ENCODE assay signal across 13 cellular contexts in genomic region chr7:150945853-150946825, GRCh38. TPM values are rescaled to one million over a fixed set of nuclear protein-coding genes. Genes with fewer than 3 reads are reported as not detected.
A peak's percentile ranks its signal among the peaks of the same experiment; 100 is the strongest.
DNase-seq lines count a peak whose midpoint lies in the region; ATAC-seq, FAIRE-seq and TF ChIP-seq lines count a peak whose summit lies in the region.
"Had no signal": no experiment of that assay in that cellular context is flagged by ENCODE, and none has a peak within 500 bp of the region (broad histone marks: within the 10 kb centered on the region; RNA-seq: fewer than 3 reads in every experiment).

No MANE protein-coding gene starts in this region.

- H2AFZ ChIP-seq in hepatocyte = no peak overlapping the region

- no peak for ATAC-seq in GM18498 (IDR thresholded peaks at IDR 0.05; ENCODE audit: unreplicated experiment)
- ATAC-seq: GM12878 had no signal

- no peak overlapping the region for H3K4me3 ChIP-seq in hepatocyte
- H3K4me3 ChIP-seq: GM12878 had no signal

- 88% methylated on average over 27 of the region's 29 CpGs for WGBS in hepatocyte (ENCODE audit: low lambda C conversion rate, missing lambda C conversion rate)

- H3K27me3 ChIP-seq in hepatocyte = no peaks in the 10 kb centered on the region

- DNase-seq in DMS 273 treated with DMSO at 0.1 percent for 48 hours (lab: John Stamatoyannopoulos, UW) = peak; percentile 82
- peak; percentile 60 for DNase-seq in astrocyte of the hippocampus (ENCODE audit: low read depth, low spot score)
- peak; percentile 17 for DNase-seq in hepatocyte (ENCODE audit: low spot score)
- DNase-seq in pons (ENCODE audit: low spot score) = peak; percentile 29
- no peak for DNase-seq in GM19239 (ENCODE audit: insufficient read length, low spot score)
- no peak for DNase-seq in stimulated activated CD4-positive, alpha-beta T cell treated with anti-CD3 and anti-CD28 coated beads, Interleukin-4, amount 100 ng/mL, for 1 hour
- DNase-seq in HuH-7 (ENCODE audit: low spot score) = no peak
- DNase-seq: activated CD4-positive, alpha-beta T cell treated with anti-CD3 and anti-CD28 coated beads for 4 hours; amniotic stem cell; NCI-H1092 had no signal

- no peak for FAIRE-seq in GM19239 (lab: Jason Lieb, UNC)
- FAIRE-seq: GM12878 had no signal

- no peaks in the 10 kb centered on the region for H3K9me2 ChIP-seq in hepatocyte (replicated peaks; ENCODE audit: insufficient read depth)

- peak overlapping the region; percentile 29 for H3K4me2 ChIP-seq in hepatocyte

- no peaks in the 10 kb centered on the region for H3K79me2 ChIP-seq in hepatocyte

- no peak for TF ChIP-seq CTCF in hepatocyte (IDR thresholded peaks at IDR 0.05; ENCODE audit: poor library complexity)

- peaks cover 19% of the 10 kb centered on the region for H3K4me1 ChIP-seq in hepatocyte (ENCODE audit: insufficient read depth)

- H3K9me3 ChIP-seq in hepatocyte (ENCODE audit: low read depth) = no peaks in the 10 kb centered on the region

- H3K27ac ChIP-seq in hepatocyte = peak overlapping the region; percentile 45

- H4K20me1 ChIP-seq in hepatocyte (ENCODE audit: insufficient read depth, poor library complexity, severe bottlenecking) = no peaks in the 10 kb centered on the region

- H3K36me3 ChIP-seq in hepatocyte (replicated peaks; ENCODE audit: insufficient read depth, low read depth) = no peaks in the 10 kb centered on the region

RNA-seq across cellular contexts. Expression of gene KCNH2, which starts 32.0 kb away (rescaled TPM):
- total RNA-seq in hepatocyte = 8.4 and 9.4 TPM in 2 replicates
- 9.1 and 11.3 TPM in 2 replicates for polyA plus RNA-seq in hepatocyte
- total RNA-seq: RPMI7951 had no signal

RNA-seq across cellular contexts. Expression of gene NOS3, which starts 44.7 kb away (rescaled TPM):
- 8.1 and 9.8 TPM in 2 replicates for total RNA-seq in hepatocyte
- polyA plus RNA-seq in hepatocyte = 15.3 and 17.4 TPM in 2 replicates

Comparison
In these comparisons a context has a peak if more than half of its experiments do, and no peak if none do; other contexts are left out.
1. DNase-seq: peak in DMS 273 treated with DMSO at 0.1 percent for 48 hours (single experiment), astrocyte of the hippocampus (single experiment), hepatocyte (single experiment) and pons (single experiment); none in GM19239 (single experiment), stimulated activated CD4-positive, alpha-beta T cell treated with anti-CD3 and anti-CD28 coated beads, Interleukin-4, amount 100 ng/mL, for 1 hour (single experiment) and HuH-7 (single experiment).